In genomic region chr5:373710-374602, GRCh38 we compare ENCODE assay signal across 9 cellular contexts. TPM values are rescaled to one million over a fixed set of nuclear protein-coding genes. Genes with fewer than 3 reads are reported as not detected.
DNase-seq lines count a peak whose midpoint lies in the region; ATAC-seq, FAIRE-seq and TF ChIP-seq lines count a peak whose summit lies in the region.
"Had no signal": no experiment of that assay in that cellular context is flagged by ENCODE, and none has a peak within 500 bp of the region (broad histone marks: within the 10 kb centered on the region; RNA-seq: fewer than 3 reads in every experiment).

No MANE protein-coding gene starts in this region.

- DNase-seq in NCI-H524 (lab: John Stamatoyannopoulos, UW): peak; percentile 23 to 74
- no peak for DNase-seq in NCI-H524 treated with DMSO at 0.1 percent for 48 hours (lab: John Stamatoyannopoulos, UW)
- DNase-seq in T-helper 2 cell treated with Interferon-gamma antibody and Interleukin-4, amounts not matched to agents 5 μg/mL and 100 μg/mL, for 36 hours (ENCODE audit: low spot score): peak; percentile 78
- DNase-seq in K562 (ENCODE audit: extremely low read depth in 1 of 4, low spot score in 3 of 4): peak in 3 of 4 experiments; percentile 23 to 69 (median 60)
- peak; percentile 34 for DNase-seq in kidney tubule cell (ENCODE audit: low spot score)
- DNase-seq in stimulated activated CD8-positive, alpha-beta memory T cell treated with anti-CD3 and anti-CD28 coated beads, Interleukin-12 subunit alpha, Interleukin-12 subunit beta, amount 100 ng/mL, for 1 hour (ENCODE audit: low read depth): peak; percentile 44

- no peaks in the 10 kb centered on the region for H3K79me2 ChIP-seq in K562 (ENCODE audit: control insufficient read depth, insufficient read depth, low read length)

- H3K4me3 ChIP-seq in HUES64 (ENCODE audit: low read length) (peak overlapping the region; percentile 45), K562 (no peak overlapping the region)

- H3K27me3 ChIP-seq in HUES64 (ENCODE audit: insufficient read depth, low read length) (peaks cover 28% of the 10 kb centered on the region), K562 (ENCODE audit: control insufficient read depth in 2 of 2, insufficient read depth in 2 of 2, low read length in 2 of 2) (peaks cover 81 to 96% of the 10 kb centered on the region in 2 experiments)

- H3K4me3 Mint-ChIP-seq in T-helper 2 cell treated with Interferon-gamma antibody and Interleukin-4, amounts not matched to agents 5 μg/mL and 100 μg/mL, for 36 hours: peak overlapping the region; percentile 82

- H3K4me1 ChIP-seq in HUES64 (ENCODE audit: insufficient read depth, low read length): no peaks in the 10 kb centered on the region
- H3K4me1 ChIP-seq in K562 (replicated peaks in 1 of 2; ENCODE audit: control insufficient read depth in 2 of 2, insufficient read depth in 2 of 2, low read length in 2 of 2): peaks cover 0 to 33% of the 10 kb centered on the region in 2 experiments; a peak in 2 of 5 replicates

- no peak for TF ChIP-seq EP300 in K562 (IDR thresholded peaks at IDR 0.05; ENCODE audit: low read length)

- no peak for TF ChIP-seq POLR2A in K562 (conservative IDR thresholded peaks at IDR 0.05)

- H3K36me3 Mint-ChIP-seq in T-helper 2 cell treated with Interferon-gamma antibody and Interleukin-4, amounts not matched to agents 5 μg/mL and 100 μg/mL, for 36 hours (ENCODE audit: low read depth): peaks cover 38% of the 10 kb centered on the region

- no peak for FAIRE-seq in K562 (lab: Jason Lieb, UNC)
- FAIRE-seq: islet of Langerhans had no signal

- no TSS peak for BruUV-seq in K562 (replicated peaks; lab: Mats Ljungman, UMichigan)

- POLR2A ChIA-PET in K562 (lab: Yijun Ruan, JAX): interaction anchor here (0.7 to 1.0 kb wide), 2 partner anchors 13 to 40 kb away, joined by 3 to 4 read pairs; no protein-coding TSS in a partner anchor

- H3K4me2 ChIP-seq in K562 (ENCODE audit: insufficient read depth, low read length): no peak overlapping the region

- no peak overlapping the region for H2AFZ ChIP-seq in K562 (ENCODE audit: low read depth, low read length)

- ATAC-seq in K562 (no peak), GM18873 (IDR thresholded peaks at IDR 0.05; ENCODE audit: low FRiP score, unreplicated experiment) (no peak)

- H3K27ac ChIP-seq in HUES64 (ENCODE audit: low read depth, low read length) (no peak overlapping the region), K562 (ENCODE audit: extremely low read depth, low read depth, low read length) (no peak overlapping the region)

- H3K9me1 ChIP-seq in K562 (ENCODE audit: control insufficient read depth, insufficient read depth, low read length): no peaks in the 10 kb centered on the region

- intact Hi-C loops in K562 (cut with micrococcal nuclease): no loop called here

- H3K9me3 Mint-ChIP-seq in T-helper 2 cell treated with Interferon-gamma antibody and Interleukin-4, amounts not matched to agents 5 μg/mL and 100 μg/mL, for 36 hours: no peaks in the 10 kb centered on the region

- no peak for TF ChIP-seq RAD21 in K562 (CRISPR knock-in tag; conservative IDR thresholded peaks at IDR 0.05 in 1 of 2, IDR thresholded peaks at IDR 0.05 in 1 of 2)

- H3K9me3 ChIP-seq in HUES64 (ENCODE audit: insufficient read depth, low read depth, low read length) (no peaks in the 10 kb centered on the region), K562 (replicated peaks; ENCODE audit: control insufficient read depth, insufficient read depth, low read depth, low read length) (no peaks in the 10 kb centered on the region)

- H3K36me3 ChIP-seq in HUES64 (ENCODE audit: insufficient read depth, low read length): no peaks in the 10 kb centered on the region
- H3K36me3 ChIP-seq in K562 (ENCODE audit: control insufficient read depth, insufficient read depth, low read length): no peaks in the 10 kb centered on the region

- H3K27me3 Mint-ChIP-seq in T-helper 2 cell treated with Interferon-gamma antibody and Interleukin-4, amounts not matched to agents 5 μg/mL and 100 μg/mL, for 36 hours (ENCODE audit: low read depth): no peaks in the 10 kb centered on the region

- peaks cover 45% of the 10 kb centered on the region for H4K20me1 ChIP-seq in K562 (replicated peaks; ENCODE audit: control insufficient read depth, insufficient read depth, low read length)

- in situ Hi-C loops in K562 (cut with MboI): no loop called here

- CTCF ChIA-PET in K562 (lab: Yijun Ruan, JAX; ENCODE audit: low intra/inter-chr PET ratio): no interaction called here

- H3K27ac Mint-ChIP-seq in T-helper 2 cell treated with Interferon-gamma antibody and Interleukin-4, amounts not matched to agents 5 μg/mL and 100 μg/mL, for 36 hours: peak overlapping the region; percentile 97

- 10% methylated on average over 86 of the region's 86 CpGs for WGBS in HUES64
- WGBS in K562 (ENCODE audit: insufficient coverage, low coverage, missing lambda C conversion rate): 9% methylated on average over 20 of the region's 86 CpGs

- TF ChIP-seq CTCF in K562 (IDR thresholded peaks at IDR 0.05 in 2 of 3, conservative IDR thresholded peaks at IDR 0.05 in 1 of 3; ENCODE audit: insufficient read depth in 2 of 3, low read depth in 1 of 3, low read length in 3 of 3): no peak

- peaks cover 66% of the 10 kb centered on the region for H3K4me1 Mint-ChIP-seq in T-helper 2 cell treated with Interferon-gamma antibody and Interleukin-4, amounts not matched to agents 5 μg/mL and 100 μg/mL, for 36 hours (ENCODE audit: low read depth)

- H3K9ac ChIP-seq in HUES64 (ENCODE audit: low read depth, low read length) (no peak overlapping the region; the same call in 1 of the 2 replicates), K562 (ENCODE audit: insufficient read depth in 1 of 2, low read depth in 2 of 2, low read length in 2 of 2) (no peak overlapping the region)

TF ChIP-seq in K562, 482 proteins besides CTCF, POLR2A, EP300 and RAD21 (continues in another document):
- no peak for TF ChIP-seq NR2C1 (IDR thresholded peaks at IDR 0.05)
- no peak for TF ChIP-seq NR2C1 (tag; IDR thresholded peaks at IDR 0.05)
- TF ChIP-seq BHLHE40 (IDR thresholded peaks at IDR 0.05; ENCODE audit: low read length): peak; percentile 68
- no peak for TF ChIP-seq FOXP1 (CRISPR knock-in tag; IDR thresholded peaks at IDR 0.05)
- no peak for TF ChIP-seq ZNF239 (CRISPR knock-in tag; IDR thresholded peaks at IDR 0.05)
- no peak for TF ChIP-seq CXXC5 (CRISPR knock-in tag; IDR thresholded peaks at IDR 0.05)
- no peak for TF ChIP-seq ZFP91 (CRISPR knock-in tag; IDR thresholded peaks at IDR 0.05)
- no peak for TF ChIP-seq ZNF445 (CRISPR knock-in tag; IDR thresholded peaks at IDR 0.05; ENCODE audit: low read depth)
- TF ChIP-seq MTA3 (IDR thresholded peaks at IDR 0.05; ENCODE audit: borderline replicate concordance): no peak
- TF ChIP-seq ZC3H8 (IDR thresholded peaks at IDR 0.05): no peak
- no peak for TF ChIP-seq ZNF717 (CRISPR knock-in tag; IDR thresholded peaks at IDR 0.05)
- peak; percentile 34; the same call in 1 of the 2 replicates for TF ChIP-seq ZBTB7A (IDR thresholded peaks at IDR 0.05; ENCODE audit: borderline replicate concordance, control insufficient read depth, low read depth, low read length)
- TF ChIP-seq RBM17 (IDR thresholded peaks at IDR 0.05; ENCODE audit: borderline replicate concordance, low read depth, low read length): no peak
- no peak for TF ChIP-seq FUS (optimal IDR thresholded peaks at IDR 0.05; ENCODE audit: low read depth, low read length)
- peak; percentile 73 for TF ChIP-seq VEZF1 (CRISPR knock-in tag; IDR thresholded peaks at IDR 0.05)

RNA-seq across cellular contexts. Expression of gene AHRR, which starts 52.4 kb away (rescaled TPM):
- polyA plus RNA-seq in HUES64 (2013, experiment 1 of 2): 0.45 TPM
- 0.44 TPM for polyA plus RNA-seq in HUES64 (2013, experiment 2 of 2)
- total RNA-seq in K562 (2011; cell fraction: chromatin; rRNA removed; ENCODE audit: low replicate concordance): 2.8 and 5.5 TPM in 2 replicates
- total RNA-seq in K562 (2011; cell fraction: nucleolus; rRNA removed): 2.1 and 3.2 TPM in 2 replicates
- total RNA-seq in K562 (2011; cell fraction: nucleoplasm; rRNA removed): 0.99 and 1.4 TPM in 2 replicates
- total RNA-seq in K562 (2014; rRNA removed) (0.82 and 1.1 TPM in 2 replicates), K562 (2014; rRNA removed; fragmentation: Illumina TruSeq; extraction: Trizol) (0.18 and 0.61 TPM in 2 replicates), K562 (2015; rRNA removed; fragmentation: Illumina TruSeq; extraction: Trizol) (1.2 TPM in 2 replicates), K562 (2021) (1.6 and 1.8 TPM in 2 replicates)
- polyA plus RNA-seq in K562 (2011; rRNA removed) (0.68 and 1.3 TPM in 2 replicates), K562 (2014; fragmentation: Illumina TruSeq; extraction: Trizol) (0.43 and 0.72 TPM in 2 replicates), K562 (2014; fragmentation: Nextera tagmentation; extraction: Ambion mirVana) (under 1 TPM in 1 of 2 experiments, not detected in 1; 0.06 TPM), K562 (2014; rRNA removed) (0.89 and 1.8 TPM in 2 replicates)
- 0.88 and 1.8 TPM in 2 replicates for polyA plus RNA-seq in K562 (2011; cell fraction: cytosol; rRNA removed)
- 5.4 and 7.4 TPM in 2 replicates for polyA plus RNA-seq in K562 (2011; cell fraction: nucleus; rRNA removed)
- 1.6 and 4.2 TPM in 2 replicates for polyA plus RNA-seq in K562 (2012)
- 0.15 and 0.91 TPM in 2 replicates for polyA minus RNA-seq in K562 (2011; rRNA and poly(A)+ RNA removed)
- 0.76 and 1.3 TPM in 2 replicates for polyA minus RNA-seq in K562 (2011; cell fraction: cytosol; rRNA and poly(A)+ RNA removed)
- 2.3 and 2.9 TPM in 2 replicates for polyA minus RNA-seq in K562 (2011; cell fraction: nucleus; rRNA and poly(A)+ RNA removed)
